Comparison of ENCODE assay signal across 17 cellular contexts in the genomic region with DNA sequence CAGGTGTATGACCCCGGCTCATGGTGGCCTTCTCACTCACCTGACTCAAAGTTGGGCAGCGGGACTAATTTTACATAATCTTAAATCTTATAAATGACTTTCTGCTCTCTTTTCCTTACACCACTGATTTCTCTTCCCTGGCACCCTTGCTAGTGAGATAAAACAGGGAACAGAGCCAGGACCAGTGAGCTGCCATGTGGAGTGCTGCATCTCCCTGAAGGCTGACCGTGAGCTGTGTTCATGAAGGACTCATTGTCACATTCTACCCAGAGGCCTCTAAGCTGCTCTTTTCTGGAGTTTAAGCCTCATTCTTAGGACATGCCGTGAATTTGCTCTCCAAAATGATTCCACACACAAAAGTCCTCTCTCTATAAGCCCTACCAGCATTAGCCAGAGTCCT.
DNase-seq lines count a peak whose midpoint lies in the region; ATAC-seq lines count a peak whose summit lies in the region.
"Had no signal": no experiment of that assay in that cellular context is flagged by ENCODE, and none has a peak within 500 bp of the region (broad histone marks: within the 10 kb centered on the region; RNA-seq: fewer than 3 reads in every experiment).

No MANE protein-coding gene starts in this region.

- no peaks in the 10 kb centered on the region for H3K36me3 Mint-ChIP-seq in central memory CD8-positive, alpha-beta T cell (ENCODE audit: insufficient read depth)
- H3K36me3 Mint-ChIP-seq in CD4-positive, alpha-beta memory T cell: no peaks in the 10 kb centered on the region
- H3K36me3 Mint-ChIP-seq: CD4-positive, CD25-positive, alpha-beta regulatory T cell had no signal

- no peaks in the 10 kb centered on the region for H3K9me3 ChIP-seq in right cardiac atrium (ENCODE audit: control insufficient read depth, low read length)
- no peaks in the 10 kb centered on the region for H3K9me3 ChIP-seq in CD4-positive, alpha-beta memory T cell (ENCODE audit: control insufficient read depth in 1 of 2, low read length in 2 of 2)
- H3K9me3 ChIP-seq: HAP-1 had no signal

- no peaks in the 10 kb centered on the region for H3K27me3 ChIP-seq in right cardiac atrium (ENCODE audit: control insufficient read depth, insufficient read depth)
- H3K27me3 ChIP-seq in CD4-positive, alpha-beta memory T cell (ENCODE audit: insufficient read depth, low read length): no peaks in the 10 kb centered on the region
- H3K27me3 ChIP-seq: BLaER1 treated with 17β-estradiol and CSF1 and Interleukin-3, amounts not matched to agents 10 nM and 100 nM had no signal

- CTCF ChIA-PET in CD4-positive, alpha-beta memory T cell (lab: Charles Lee; ENCODE audit: partially characterized antibody): no interaction called here

- H3K27me3 Mint-ChIP-seq in central memory CD8-positive, alpha-beta T cell: no peaks in the 10 kb centered on the region
- no peaks in the 10 kb centered on the region for H3K27me3 Mint-ChIP-seq in CD4-positive, alpha-beta memory T cell
- H3K27me3 Mint-ChIP-seq: CD4-positive, CD25-positive, alpha-beta regulatory T cell had no signal

- POLR2A ChIA-PET in CD4-positive, alpha-beta memory T cell (lab: Charles Lee; ENCODE audit: partially characterized antibody): no interaction called here

- whole genome bisulfite sequencing in right cardiac atrium: 69% methylated on average over 4 of the region's 4 CpGs

- no peaks in the 10 kb centered on the region for H3K36me3 ChIP-seq in CD4-positive, alpha-beta memory T cell (ENCODE audit: insufficient read depth, low read length)
- H3K36me3 ChIP-seq: HAP-1 had no signal

- no peak overlapping the region for H3K4me3 ChIP-seq in right cardiac atrium (ENCODE audit: low read length)
- H3K4me3 ChIP-seq in CD4-positive, alpha-beta memory T cell (ENCODE audit: low read length in 2 of 2): no peak overlapping the region
- H3K4me3 ChIP-seq: BLaER1 treated with 17β-estradiol and CSF1 and Interleukin-3, amounts not matched to agents 10 nM and 100 nM; HAP-1 had no signal

- peak overlapping the region; percentile 65 for H3K27ac Mint-ChIP-seq in central memory CD8-positive, alpha-beta T cell (ENCODE audit: low read depth)
- peak overlapping the region in 1 of 7 donors; percentile 6 for H3K27ac Mint-ChIP-seq in CD4-positive, alpha-beta memory T cell
- H3K27ac Mint-ChIP-seq: CD4-positive, CD25-positive, alpha-beta regulatory T cell had no signal

- peaks cover 17% of the 10 kb centered on the region for H3K4me1 Mint-ChIP-seq in central memory CD8-positive, alpha-beta T cell
- H3K4me1 Mint-ChIP-seq in CD4-positive, alpha-beta memory T cell: peaks cover 9 to 20% (median 14%) of the 10 kb centered on the region in 4 donors

- H3K9me3 Mint-ChIP-seq in central memory CD8-positive, alpha-beta T cell: no peaks in the 10 kb centered on the region
- peaks cover 0 to 5% (median under 1%) of the 10 kb centered on the region in 8 donors for H3K9me3 Mint-ChIP-seq in CD4-positive, alpha-beta memory T cell

- H3K4me3 Mint-ChIP-seq in central memory CD8-positive, alpha-beta T cell: no peak overlapping the region
- no peak overlapping the region for H3K4me3 Mint-ChIP-seq in CD4-positive, alpha-beta memory T cell
- H3K4me3 Mint-ChIP-seq: CD4-positive, CD25-positive, alpha-beta regulatory T cell had no signal

- H3K27ac ChIP-seq in right cardiac atrium (ENCODE audit: low read length): no peak overlapping the region
- H3K27ac ChIP-seq in CD4-positive, alpha-beta memory T cell (ENCODE audit: low read depth, low read length): no peak overlapping the region
- H3K27ac ChIP-seq: 22Rv1 had no signal

- ATAC-seq in central memory CD8-positive, alpha-beta T cell (replicated peaks; ENCODE audit: extremely low read depth, poor library complexity, severe bottlenecking): no peak
- peak; percentile 53 to 79 for ATAC-seq in right cardiac atrium

- DNase-seq in DMS 273 (lab: John Stamatoyannopoulos, UW; ENCODE audit: unreplicated experiment): peak; percentile 41
- DNase-seq in DMS 273 treated with DMSO at 0.1 percent for 48 hours (lab: John Stamatoyannopoulos, UW): no peak
- no peak for DNase-seq in central memory CD8-positive, alpha-beta T cell (ENCODE audit: low spot score in 2 of 2)
- DNase-seq in right cardiac atrium: no peak
- peak; percentile 27 for DNase-seq in pons (ENCODE audit: low spot score)
- DNase-seq in A172 (ENCODE audit: low spot score): no peak
- DNase-seq in CD4-positive, alpha-beta memory T cell: no peak
- DNase-seq in NCI-H1694 treated with DMSO at 0.1 percent for 48 hours (lab: John Stamatoyannopoulos, UW): no peak
- DNase-seq: AML-193; Calu3; CD4-positive, CD25-positive, alpha-beta regulatory T cell; DMS153; DMS79 treated with DMSO at 0.1 percent for 48 hours; EL had no signal

- H3K4me1 ChIP-seq in right cardiac atrium (ENCODE audit: control insufficient read depth, insufficient read depth, low read length): peaks cover 2% of the 10 kb centered on the region
- H3K4me1 ChIP-seq in CD4-positive, alpha-beta memory T cell (ENCODE audit: insufficient read depth, low read length): peaks cover 10% of the 10 kb centered on the region

- intact Hi-C loops in right cardiac atrium (cut with DNase I): no loop called here
- intact Hi-C loops in CD4-positive, alpha-beta memory T cell (cut with micrococcal nuclease): no loop called here

Comparison
In these comparisons a context has a peak if more than half of its experiments do, and no peak if none do; other contexts are left out.
1. DNase-seq: peak in DMS 273 (single experiment) and pons (single experiment); none in DMS 273 treated with DMSO at 0.1 percent for 48 hours (single experiment), central memory CD8-positive, alpha-beta T cell (0 of 2), right cardiac atrium (0 of 3), A172 (single experiment), CD4-positive, alpha-beta memory T cell (0 of 5) and NCI-H1694 treated with DMSO at 0.1 percent for 48 hours (single experiment).